ENCODE assay signal across 10 cellular contexts in the genomic region with DNA sequence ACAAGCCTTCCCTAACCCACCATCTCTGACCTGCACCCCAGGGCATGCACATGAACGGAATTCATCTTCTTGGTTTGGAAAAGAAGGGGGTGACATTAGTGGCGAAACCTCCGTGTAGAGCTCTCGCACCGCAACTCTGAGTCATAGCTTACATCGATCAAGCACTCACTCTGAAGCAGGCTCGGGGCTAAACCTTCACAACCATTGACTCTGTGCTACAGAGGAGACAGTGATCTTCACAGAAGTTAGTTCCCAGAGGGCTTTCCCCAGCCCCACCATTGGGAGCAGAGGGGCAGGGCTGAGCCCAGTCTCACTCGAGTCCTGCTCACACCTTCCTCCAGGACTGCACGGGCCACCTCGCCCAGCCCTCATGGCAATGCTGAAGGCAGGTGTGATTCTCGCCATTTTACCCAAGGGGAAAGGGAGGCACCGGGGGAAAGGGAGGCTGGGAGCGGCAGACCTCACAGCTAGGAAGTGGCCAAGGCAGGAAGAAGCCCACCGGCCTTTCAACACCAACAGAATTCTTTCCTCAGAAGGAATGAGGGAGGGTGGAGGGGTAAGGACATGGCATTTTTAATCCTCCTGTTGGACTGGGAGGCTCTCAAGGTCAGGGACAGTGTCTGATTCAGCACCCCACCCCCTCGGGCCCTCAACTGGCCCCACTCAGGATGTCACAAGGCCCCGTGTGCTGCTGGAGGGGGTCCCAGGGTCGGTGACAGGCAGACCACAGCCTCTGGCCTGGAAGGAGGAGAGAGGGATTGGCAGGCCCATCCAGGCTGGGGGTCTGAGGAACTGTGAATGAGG. TPM values are rescaled to one million over a fixed set of nuclear protein-coding genes. Genes with fewer than 3 reads are reported as not detected.
DNase-seq lines count a peak whose midpoint lies in the region; ATAC-seq and TF ChIP-seq lines count a peak whose summit lies in the region.
"Had no signal": no experiment of that assay in that cellular context is flagged by ENCODE, and none has a peak within 500 bp of the region (broad histone marks: within the 10 kb centered on the region; RNA-seq: fewer than 3 reads in every experiment).

No MANE protein-coding gene starts in this region.

- H3K4me1 Mint-ChIP-seq in HFFc6 (ENCODE audit: low read depth) (peaks cover 68% of the 10 kb centered on the region), WTC11 (peaks cover 42% of the 10 kb centered on the region)
- H3K4me1 Mint-ChIP-seq: activated naive CD8-positive, alpha-beta T cell treated with anti-CD3 and anti-CD28 coated beads, Interleukin-2, amount 10 ng/mL, durations not matched to agents 7 days and 5 days had no signal

- H3K36me3 Mint-ChIP-seq in HFFc6 (ENCODE audit: low read depth) (peaks cover 29% of the 10 kb centered on the region), WTC11 (no peaks in the 10 kb centered on the region)
- H3K36me3 Mint-ChIP-seq: activated naive CD8-positive, alpha-beta T cell treated with anti-CD3 and anti-CD28 coated beads, Interleukin-2, amount 10 ng/mL, durations not matched to agents 7 days and 5 days had no signal

- POLR2A ChIA-PET in WTC11 (lab: Charles Lee) = no interaction called here

- TF ChIP-seq CTCF in HFFc6 (IDR thresholded peaks at IDR 0.05) (no peak; the same call in 1 of the 2 replicates), WTC11 (IDR thresholded peaks at IDR 0.05) (no peak)

- no peaks in the 10 kb centered on the region for H3K9me3 Mint-ChIP-seq in HFFc6
- H3K9me3 Mint-ChIP-seq in WTC11 = no peaks in the 10 kb centered on the region
- H3K9me3 Mint-ChIP-seq: activated naive CD8-positive, alpha-beta T cell treated with anti-CD3 and anti-CD28 coated beads, Interleukin-2, amount 10 ng/mL, durations not matched to agents 7 days and 5 days had no signal

- CTCF ChIA-PET in WTC11 (lab: Charles Lee) = interaction anchor here (1.1 to 5.7 kb wide), 5 partner anchors 17 to 34 kb away, joined by 3 to 45 read pairs (median 7); a partner anchor contains a TSS

- H3K27ac Mint-ChIP-seq in HFFc6 = peak overlapping the region; percentile 97
- H3K27ac Mint-ChIP-seq in WTC11 = no peak overlapping the region
- H3K27ac Mint-ChIP-seq: activated naive CD8-positive, alpha-beta T cell treated with anti-CD3 and anti-CD28 coated beads, Interleukin-2, amount 10 ng/mL, durations not matched to agents 7 days and 5 days had no signal

- ATAC-seq in WTC11 (peak; percentile 11; the same call in 1 of the 2 replicates), GM19035 (IDR thresholded peaks at IDR 0.05; ENCODE audit: unreplicated experiment) (no peak), GM21786 (IDR thresholded peaks at IDR 0.05; ENCODE audit: unreplicated experiment) (no peak), GM19463 (IDR thresholded peaks at IDR 0.05; ENCODE audit: unreplicated experiment) (no peak)

- no peaks in the 10 kb centered on the region; the same call in 1 of the 2 replicates for H3K27me3 Mint-ChIP-seq in HFFc6 (ENCODE audit: insufficient read depth)
- H3K27me3 Mint-ChIP-seq in WTC11 (ENCODE audit: low read depth) = no peaks in the 10 kb centered on the region; the same call in 1 of the 2 replicates

- peak overlapping the region; percentile 70 for H3K4me3 Mint-ChIP-seq in HFFc6
- H3K4me3 Mint-ChIP-seq in WTC11 = no peak overlapping the region
- H3K4me3 Mint-ChIP-seq: activated naive CD8-positive, alpha-beta T cell treated with anti-CD3 and anti-CD28 coated beads, Interleukin-2, amount 10 ng/mL, durations not matched to agents 7 days and 5 days had no signal

- DNase-seq in HFFc6 (peak; percentile 87), WTC11 (ENCODE audit: low spot score) (no peak), iris pigment epithelial cell (ENCODE audit: low read depth) (peak; percentile 93), stromal cell of bone marrow (ENCODE audit: low read depth) (peak; percentile 75), NCI-H2171 treated with DMSO at 0.1 percent for 48 hours (lab: John Stamatoyannopoulos, UW) (no peak)
- DNase-seq: activated naive CD8-positive, alpha-beta T cell treated with anti-CD3 and anti-CD28 coated beads, Interleukin-2, amount 10 ng/mL, durations not matched to agents 7 days and 5 days had no signal

TF ChIP-seq in WTC11, 78 proteins besides CTCF, POLR2A, EP300 and RAD21:
- TF ChIP-seq ZNF317 (CRISPR knock-in tag; IDR thresholded peaks at IDR 0.05; ENCODE audit: borderline replicate concordance, low read depth) (no peak), ZNF138 (CRISPR knock-in tag; conservative IDR thresholded peaks at IDR 0.05) (no peak)
- TF ChIP-seq, protein P1, sequence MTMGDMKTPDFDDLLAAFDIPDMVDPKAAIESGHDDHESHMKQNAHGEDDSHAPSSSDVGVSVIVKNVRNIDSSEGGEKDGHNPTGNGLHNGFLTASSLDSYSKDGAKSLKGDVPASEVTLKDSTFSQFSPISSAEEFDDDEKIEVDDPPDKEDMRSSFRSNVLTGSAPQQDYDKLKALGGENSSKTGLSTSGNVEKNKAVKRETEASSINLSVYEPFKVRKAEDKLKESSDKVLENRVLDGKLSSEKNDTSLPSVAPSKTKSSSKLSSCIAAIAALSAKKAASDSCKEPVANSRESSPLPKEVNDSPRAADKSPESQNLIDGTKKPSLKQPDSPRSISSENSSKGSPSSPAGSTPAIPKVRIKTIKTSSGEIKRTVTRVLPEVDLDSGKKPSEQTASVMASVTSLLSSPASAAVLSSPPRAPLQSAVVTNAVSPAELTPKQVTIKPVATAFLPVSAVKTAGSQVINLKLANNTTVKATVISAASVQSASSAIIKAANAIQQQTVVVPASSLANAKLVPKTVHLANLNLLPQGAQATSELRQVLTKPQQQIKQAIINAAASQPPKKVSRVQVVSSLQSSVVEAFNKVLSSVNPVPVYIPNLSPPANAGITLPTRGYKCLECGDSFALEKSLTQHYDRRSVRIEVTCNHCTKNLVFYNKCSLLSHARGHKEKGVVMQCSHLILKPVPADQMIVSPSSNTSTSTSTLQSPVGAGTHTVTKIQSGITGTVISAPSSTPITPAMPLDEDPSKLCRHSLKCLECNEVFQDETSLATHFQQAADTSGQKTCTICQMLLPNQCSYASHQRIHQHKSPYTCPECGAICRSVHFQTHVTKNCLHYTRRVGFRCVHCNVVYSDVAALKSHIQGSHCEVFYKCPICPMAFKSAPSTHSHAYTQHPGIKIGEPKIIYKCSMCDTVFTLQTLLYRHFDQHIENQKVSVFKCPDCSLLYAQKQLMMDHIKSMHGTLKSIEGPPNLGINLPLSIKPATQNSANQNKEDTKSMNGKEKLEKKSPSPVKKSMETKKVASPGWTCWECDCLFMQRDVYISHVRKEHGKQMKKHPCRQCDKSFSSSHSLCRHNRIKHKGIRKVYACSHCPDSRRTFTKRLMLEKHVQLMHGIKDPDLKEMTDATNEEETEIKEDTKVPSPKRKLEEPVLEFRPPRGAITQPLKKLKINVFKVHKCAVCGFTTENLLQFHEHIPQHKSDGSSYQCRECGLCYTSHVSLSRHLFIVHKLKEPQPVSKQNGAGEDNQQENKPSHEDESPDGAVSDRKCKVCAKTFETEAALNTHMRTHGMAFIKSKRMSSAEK (CRISPR knock-in tag; IDR thresholded peaks at IDR 0.05; ENCODE audit: borderline replicate concordance) = no peak

RNA-seq across cellular contexts. Expression of a gene that starts 25.9 kb away (rescaled TPM):
- total RNA-seq in HFFc6 (2021; fragmentation: NEBNext Ultra II Directional; extraction: Animal tissue kit (Norgen Biotek cat#: 25700)) = under 1 TPM; 0.50 to 0.85 (median 0.76) TPM
- total RNA-seq in WTC11 (2021) = not detected in 3 replicates
- total RNA-seq: activated naive CD8-positive, alpha-beta T cell treated with anti-CD3 and anti-CD28 coated beads, Interleukin-2, amount 10 ng/mL, durations not matched to agents 7 days and 5 days; ureter had no signal

RNA-seq across cellular contexts. Expression of a gene that starts 47.1 kb away (rescaled TPM):
- total RNA-seq in HFFc6 (2021; fragmentation: NEBNext Ultra II Directional; extraction: Animal tissue kit (Norgen Biotek cat#: 25700)) = 10 to 100 TPM in 5 of 6 experiments, 1 to 10 TPM in 1; 9.8 to 13.5 (median 11.0) TPM
- 8.1 to 19.2 TPM (median 17.2 TPM) in 3 replicates for total RNA-seq in WTC11 (2021)

RNA-seq across cellular contexts. Expression of a gene that starts 59.6 kb away (rescaled TPM):
- 10 to 100 TPM; 15.6 to 18.9 (median 17.5) TPM for total RNA-seq in HFFc6 (2021; fragmentation: NEBNext Ultra II Directional; extraction: Animal tissue kit (Norgen Biotek cat#: 25700))
- total RNA-seq in WTC11 (2021) = 35.3 to 48.6 TPM (median 35.5 TPM) in 3 replicates

Comparison
In these comparisons a context has a peak if more than half of its experiments do, and no peak if none do; other contexts are left out.
1. DNase-seq: peak in HFFc6 (single experiment), iris pigment epithelial cell (single experiment) and stromal cell of bone marrow (single experiment); none in WTC11 (single experiment) and NCI-H2171 treated with DMSO at 0.1 percent for 48 hours (single experiment).